16 cellular contexts compared by ENCODE assay signal in the genomic region with DNA sequence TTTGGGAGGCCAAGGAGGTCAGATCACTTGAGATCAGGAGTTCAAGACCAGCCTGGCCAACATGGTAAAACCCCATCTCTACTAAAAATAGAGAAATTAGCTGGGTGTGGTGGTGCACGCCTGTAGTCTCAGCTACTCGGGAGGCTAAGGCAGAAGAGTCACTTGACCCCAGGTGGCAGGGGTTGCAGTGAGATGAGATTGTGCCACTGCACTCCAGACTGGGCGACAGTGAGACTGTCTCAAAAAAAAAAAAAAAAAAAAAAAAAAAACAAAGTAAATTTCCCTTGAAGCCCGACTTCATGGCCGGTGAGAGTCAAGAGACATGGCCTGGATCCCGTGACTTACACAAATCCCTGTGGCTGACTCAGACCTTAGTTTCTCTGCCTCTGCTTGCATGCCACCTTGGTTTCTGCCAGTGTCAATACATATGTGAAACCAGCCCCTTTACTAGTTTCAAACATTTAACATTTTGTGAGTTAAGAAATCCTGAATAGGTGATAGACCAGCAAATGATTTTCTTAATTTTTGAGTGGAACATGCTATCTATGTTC.
A peak's percentile ranks its signal among the peaks of the same experiment; 100 is the strongest.
DNase-seq lines count a peak whose midpoint lies in the region; FAIRE-seq and TF ChIP-seq lines count a peak whose summit lies in the region.
"Had no signal": no experiment of that assay in that cellular context is flagged by ENCODE, and none has a peak within 500 bp of the region (broad histone marks: within the 10 kb centered on the region; RNA-seq: fewer than 3 reads in every experiment).

No MANE protein-coding gene starts in this region.

- H3K36me3 ChIP-seq in MG63 (peaks cover 9% of the 10 kb centered on the region), bronchial epithelial cell (ENCODE audit: control insufficient read depth, insufficient read depth, low read length) (no peaks in the 10 kb centered on the region), osteoblast (ENCODE audit: insufficient read depth, low read length) (no peaks in the 10 kb centered on the region)
- H3K36me3 ChIP-seq: cardiac muscle cell had no signal

- TF ChIP-seq POLR2A in GM12892 (IDR thresholded peaks at IDR 0.05; ENCODE audit: low read depth, low read length): no peak

- TF ChIP-seq CTCF in bronchial epithelial cell (IDR thresholded peaks at IDR 0.05; ENCODE audit: insufficient read depth, low read length, severe bottlenecking): no peak
- TF ChIP-seq CTCF in osteoblast (IDR thresholded peaks at IDR 0.05; ENCODE audit: extremely low read depth, low read depth, low read length): no peak

- H3K27me3 ChIP-seq in MG63 (no peaks in the 10 kb centered on the region), bronchial epithelial cell (ENCODE audit: control insufficient read depth, insufficient read depth, low read length) (no peaks in the 10 kb centered on the region), osteoblast (ENCODE audit: insufficient read depth, low read length) (no peaks in the 10 kb centered on the region)
- H3K27me3 ChIP-seq: cardiac muscle cell had no signal

- peak; percentile 73 for FAIRE-seq in GM12892 (lab: Jason Lieb, UNC)
- FAIRE-seq in bronchial epithelial cell (lab: Jason Lieb, UNC): no peak

- H3K36me3 Mint-ChIP-seq in activated CD4-positive, alpha-beta T cell treated with anti-CD3 and anti-CD28 coated beads, Interleukin-2, amount 10 ng/mL, durations not matched to agents 24 days and 14 days (ENCODE audit: low read depth): peaks cover 3% of the 10 kb centered on the region

- H3K4me2 ChIP-seq in osteoblast (ENCODE audit: insufficient read depth, low read length): peak overlapping the region; percentile 43

- intact Hi-C loops in activated CD4-positive, alpha-beta T cell treated with anti-CD3 and anti-CD28 coated beads, Interleukin-2, amount 10 ng/mL, durations not matched to agents 24 days and 14 days (cut with micrococcal nuclease): no loop called here

- no peaks in the 10 kb centered on the region for H3K9me3 Mint-ChIP-seq in activated CD4-positive, alpha-beta T cell treated with anti-CD3 and anti-CD28 coated beads, Interleukin-2, amount 10 ng/mL, durations not matched to agents 24 days and 14 days

- H3K4me1 Mint-ChIP-seq in activated CD4-positive, alpha-beta T cell treated with anti-CD3 and anti-CD28 coated beads, Interleukin-2, amount 10 ng/mL, durations not matched to agents 24 days and 14 days: peaks cover 9% of the 10 kb centered on the region

- H3K4me3 ChIP-seq in MG63 (no peak overlapping the region), bronchial epithelial cell (ENCODE audit: low read depth, low read length) (no peak overlapping the region), osteoblast (ENCODE audit: insufficient read depth, low read length) (no peak overlapping the region)
- H3K4me3 ChIP-seq: cardiac muscle cell, skin epidermis had no signal

- H3K27ac Mint-ChIP-seq in activated CD4-positive, alpha-beta T cell treated with anti-CD3 and anti-CD28 coated beads, Interleukin-2, amount 10 ng/mL, durations not matched to agents 24 days and 14 days: no peak overlapping the region

- no peak overlapping the region for H3K4me3 Mint-ChIP-seq in activated CD4-positive, alpha-beta T cell treated with anti-CD3 and anti-CD28 coated beads, Interleukin-2, amount 10 ng/mL, durations not matched to agents 24 days and 14 days

- DNase-seq in GM12892 (ENCODE audit: insufficient read length) (no peak), MG63 (peak; percentile 68), bronchial epithelial cell (ENCODE audit: low read depth) (peak; percentile 33), osteoblast (ENCODE audit: insufficient read length, low spot score, missing footprints) (peak; percentile 67), DMS53 (lab: John Stamatoyannopoulos, UW) (no peak), NCI-H1092 treated with DMSO at 0.1 percent for 48 hours (lab: John Stamatoyannopoulos, UW) (no peak)
- DNase-seq in activated CD4-positive, alpha-beta T cell treated with anti-CD3 and anti-CD28 coated beads, Interleukin-2, amount 10 ng/mL, durations not matched to agents 24 days and 14 days: no peak
- DNase-seq in NK-92 treated with Interleukin-12 subunit alpha and Interleukin-12 subunit beta, amount 100 ng/mL, for 24 hours (lab: John Stamatoyannopoulos, UW): no peak
- DNase-seq: activated CD4-positive, alpha-beta T cell treated with anti-CD3 and anti-CD28 coated beads for 1 hour; activated CD8-positive, alpha-beta memory T cell treated with anti-CD3 and anti-CD28 coated beads, Interleukin-2, amount 50 U/mL, for 4 hours; activated naive CD4-positive, alpha-beta T cell treated with Interleukin-2 at 50 U/mL for 16 hours; Karpas-422; NCI-H187; stimulated activated CD4-positive, alpha-beta T cell treated with anti-CD3 and anti-CD28 coated beads, Interleukin-4, amount 100 ng/mL, for 4 hours had no signal

- no peaks in the 10 kb centered on the region for H3K27me3 Mint-ChIP-seq in activated CD4-positive, alpha-beta T cell treated with anti-CD3 and anti-CD28 coated beads, Interleukin-2, amount 10 ng/mL, durations not matched to agents 24 days and 14 days

- H3K4me1 ChIP-seq in osteoblast (ENCODE audit: insufficient read depth, low read length): peaks cover 19% of the 10 kb centered on the region

- H4K20me1 ChIP-seq in osteoblast (ENCODE audit: insufficient read depth, low read length): no peaks in the 10 kb centered on the region

- peak overlapping the region; percentile 64 for H3K27ac ChIP-seq in osteoblast (ENCODE audit: low read depth, low read length)
- H3K27ac ChIP-seq: cardiac muscle cell, skin epidermis had no signal

- peaks cover 71% of the 10 kb centered on the region for H3K79me2 ChIP-seq in osteoblast (ENCODE audit: insufficient read depth, low read length)

- H3K9me3 ChIP-seq in MG63 (0 out of 2 replicates have a peak, but pooled peaks cover 2% of the 10 kb centered on the region), osteoblast (ENCODE audit: low read depth, low read length) (no peaks in the 10 kb centered on the region)

- H2AFZ ChIP-seq in osteoblast (ENCODE audit: low read length): no peak overlapping the region

Comparison
In these comparisons a context has a peak if more than half of its experiments do, and no peak if none do; other contexts are left out.
1. DNase-seq: peak in MG63 (single experiment), bronchial epithelial cell (single experiment) and osteoblast (single experiment); none in GM12892 (single experiment), DMS53 (single experiment), NCI-H1092 treated with DMSO at 0.1 percent for 48 hours (single experiment), activated CD4-positive, alpha-beta T cell treated with anti-CD3 and anti-CD28 coated beads, Interleukin-2, amount 10 ng/mL, durations not matched to agents 24 days and 14 days (single experiment) and NK-92 treated with Interleukin-12 subunit alpha and Interleukin-12 subunit beta, amount 100 ng/mL, for 24 hours (single experiment).